In genomic region chr17:80789356-80789902, GRCh38 we compare ENCODE assay signal across 8 cellular contexts.
A peak's percentile ranks its signal among the peaks of the same experiment; 100 is the strongest.
DNase-seq lines count a peak whose midpoint lies in the region; ATAC-seq and TF ChIP-seq lines count a peak whose summit lies in the region.

No MANE protein-coding gene starts in this region.

- POLR2A ChIA-PET in activated CD4-positive, alpha-beta T cell treated with anti-CD3 and anti-CD28 coated beads, Interleukin-2, amount 10 ng/mL, durations not matched to agents 7 days and 5 days (lab: Charles Lee): interaction anchor here (1.4 kb wide), 1 partner anchor 334 kb away, joined by 4 read pairs; no protein-coding TSS in a partner anchor

- peak overlapping the region; percentile 99 for H3K27ac Mint-ChIP-seq in activated CD4-positive, alpha-beta T cell treated with anti-CD3 and anti-CD28 coated beads, Interleukin-2, amount 10 ng/mL, durations not matched to agents 7 days and 5 days
- peak overlapping the region; percentile 94 for H3K27ac Mint-ChIP-seq in glutamatergic neuron (ENCODE audit: unreplicated experiment)
- H3K27ac Mint-ChIP-seq in stimulated activated naive B cell treated with anti-CD40 and anti-IgM and Interleukin-4, amounts not matched to agents 10 μg/mL and 1 μg/mL and 100 μg/mL, for 72 hours: peak overlapping the region; percentile 88

- H3K9me3 Mint-ChIP-seq in activated CD4-positive, alpha-beta T cell treated with anti-CD3 and anti-CD28 coated beads, Interleukin-2, amount 10 ng/mL, durations not matched to agents 7 days and 5 days: peaks cover 11% of the 10 kb centered on the region
- peaks cover 5% of the 10 kb centered on the region for H3K9me3 Mint-ChIP-seq in glutamatergic neuron (ENCODE audit: unreplicated experiment)
- H3K9me3 Mint-ChIP-seq in stimulated activated naive B cell treated with anti-CD40 and anti-IgM and Interleukin-4, amounts not matched to agents 10 μg/mL and 1 μg/mL and 100 μg/mL, for 72 hours: peaks cover 0 to 1% of the 10 kb centered on the region in 2 donors

- H3K36me3 Mint-ChIP-seq in activated CD4-positive, alpha-beta T cell treated with anti-CD3 and anti-CD28 coated beads, Interleukin-2, amount 10 ng/mL, durations not matched to agents 7 days and 5 days (ENCODE audit: low read depth): peaks cover 71% of the 10 kb centered on the region
- H3K36me3 Mint-ChIP-seq in glutamatergic neuron (ENCODE audit: unreplicated experiment): no peaks in the 10 kb centered on the region
- peaks cover 31 to 55% of the 10 kb centered on the region in 2 donors for H3K36me3 Mint-ChIP-seq in stimulated activated naive B cell treated with anti-CD40 and anti-IgM and Interleukin-4, amounts not matched to agents 10 μg/mL and 1 μg/mL and 100 μg/mL, for 72 hours

- no peak for TF ChIP-seq CTCF in glutamatergic neuron (IDR thresholded peaks at IDR 0.05; ENCODE audit: partially characterized antibody, unreplicated experiment)

- H3K27me3 Mint-ChIP-seq in activated CD4-positive, alpha-beta T cell treated with anti-CD3 and anti-CD28 coated beads, Interleukin-2, amount 10 ng/mL, durations not matched to agents 7 days and 5 days: no peaks in the 10 kb centered on the region
- peaks cover 4% of the 10 kb centered on the region for H3K27me3 Mint-ChIP-seq in glutamatergic neuron (ENCODE audit: unreplicated experiment)
- no peaks in the 10 kb centered on the region for H3K27me3 Mint-ChIP-seq in stimulated activated naive B cell treated with anti-CD40 and anti-IgM and Interleukin-4, amounts not matched to agents 10 μg/mL and 1 μg/mL and 100 μg/mL, for 72 hours

- CTCF ChIA-PET in activated CD4-positive, alpha-beta T cell treated with anti-CD3 and anti-CD28 coated beads, Interleukin-2, amount 10 ng/mL, durations not matched to agents 7 days and 5 days (lab: Charles Lee): interaction anchor here (1.0 to 1.6 kb wide), 4 partner anchors 15 to 44 kb away, joined by 3 to 6 read pairs (median 4); no protein-coding TSS in a partner anchor

- H3K4me1 Mint-ChIP-seq in activated CD4-positive, alpha-beta T cell treated with anti-CD3 and anti-CD28 coated beads, Interleukin-2, amount 10 ng/mL, durations not matched to agents 7 days and 5 days: peaks cover 95% of the 10 kb centered on the region
- peaks cover 46% of the 10 kb centered on the region for H3K4me1 Mint-ChIP-seq in glutamatergic neuron (ENCODE audit: low read depth, unreplicated experiment)
- H3K4me1 Mint-ChIP-seq in stimulated activated naive B cell treated with anti-CD40 and anti-IgM and Interleukin-4, amounts not matched to agents 10 μg/mL and 1 μg/mL and 100 μg/mL, for 72 hours: peaks cover 22 to 33% of the 10 kb centered on the region in 2 donors

- peak; percentile 85 for DNase-seq in AG08396 (ENCODE audit: low spot score)
- DNase-seq in H4 (ENCODE audit: low spot score): peak; percentile 92
- peak; percentile 29 for DNase-seq in activated CD4-positive, alpha-beta T cell treated with anti-CD3 and anti-CD28 coated beads, Interleukin-2, amount 10 ng/mL, durations not matched to agents 7 days and 5 days
- no peak for DNase-seq in glutamatergic neuron
- no peak for DNase-seq in stimulated activated naive B cell treated with anti-CD40 and anti-IgM and Interleukin-4, amounts not matched to agents 10 μg/mL and 1 μg/mL and 100 μg/mL, for 72 hours
- DNase-seq in middle frontal gyrus (ENCODE audit: extremely low spot score, low spot score): no peak
- DNase-seq in COLO668 (lab: John Stamatoyannopoulos, UW; ENCODE audit: unreplicated experiment): no peak

- H3K4me3 Mint-ChIP-seq in activated CD4-positive, alpha-beta T cell treated with anti-CD3 and anti-CD28 coated beads, Interleukin-2, amount 10 ng/mL, durations not matched to agents 7 days and 5 days: peak overlapping the region; percentile 83
- peak overlapping the region; percentile 71 for H3K4me3 Mint-ChIP-seq in glutamatergic neuron (ENCODE audit: unreplicated experiment)
- peak overlapping the region; percentile 60 to 65 for H3K4me3 Mint-ChIP-seq in stimulated activated naive B cell treated with anti-CD40 and anti-IgM and Interleukin-4, amounts not matched to agents 10 μg/mL and 1 μg/mL and 100 μg/mL, for 72 hours

- peak; percentile 89 to 90 for ATAC-seq in stimulated activated naive B cell treated with anti-CD40 and anti-IgM and Interleukin-4, amounts not matched to agents 10 μg/mL and 1 μg/mL and 100 μg/mL, for 72 hours (replicated peaks)
- ATAC-seq in HG02852 (IDR thresholded peaks at IDR 0.05; ENCODE audit: unreplicated experiment): no peak

Comparison
In these comparisons a context has a peak if more than half of its experiments do, and no peak if none do; other contexts are left out.
1. DNase-seq: peak in AG08396 (single experiment), H4 (single experiment) and activated CD4-positive, alpha-beta T cell treated with anti-CD3 and anti-CD28 coated beads, Interleukin-2, amount 10 ng/mL, durations not matched to agents 7 days and 5 days (single experiment); none in glutamatergic neuron (single experiment), stimulated activated naive B cell treated with anti-CD40 and anti-IgM and Interleukin-4, amounts not matched to agents 10 μg/mL and 1 μg/mL and 100 μg/mL, for 72 hours (single experiment), middle frontal gyrus (single experiment) and COLO668 (single experiment).
2. Peak in every context shown above with its lines, with median percentiles within 50 percentile points of each other: H3K27ac Mint-ChIP-seq and H3K4me3 Mint-ChIP-seq.